Comparison of ENCODE assay signal across 11 cellular contexts in genomic region chr4:153555730-153556440, GRCh38.
DNase-seq lines count a peak whose midpoint lies in the region; ATAC-seq and TF ChIP-seq lines count a peak whose summit lies in the region.
"Had no signal": no experiment of that assay in that cellular context is flagged by ENCODE, and none has a peak within 500 bp of the region (broad histone marks: within the 10 kb centered on the region; RNA-seq: fewer than 3 reads in every experiment).

No MANE protein-coding gene starts in this region.

- no peak overlapping the region for H3K4me3 ChIP-seq in fibroblast of the aortic adventitia (ENCODE audit: low read depth, low read length)
- H3K4me3 ChIP-seq: dorsolateral prefrontal cortex had no signal

- peaks cover under 1% of the 10 kb centered on the region for H3K9me3 Mint-ChIP-seq in nephron

- peak overlapping the region in 2 of 3 experiments; percentile 13 to 61 for H3K4me3 Mint-ChIP-seq in nephron
- H3K4me3 Mint-ChIP-seq: activated CD4-positive, alpha-beta T cell treated with anti-CD3 and anti-CD28 coated beads, Interleukin-2, amount 10 ng/mL, durations not matched to agents 7 days and 5 days had no signal

- peak overlapping the region; percentile 89 to 95 (median 93) for H3K27ac Mint-ChIP-seq in nephron
- H3K27ac Mint-ChIP-seq: activated CD4-positive, alpha-beta T cell treated with anti-CD3 and anti-CD28 coated beads, Interleukin-2, amount 10 ng/mL, durations not matched to agents 7 days and 5 days had no signal

- peak; percentile 46 for DNase-seq in AG08395 (ENCODE audit: low spot score)
- DNase-seq in fibroblast of the aortic adventitia (ENCODE audit: low read depth) = peak; percentile 91
- no peak for DNase-seq in GM03348 (ENCODE audit: low spot score)
- no peak for DNase-seq in NK-92 treated with Interleukin-12 subunit alpha and Interleukin-12 subunit beta, amount 100 ng/mL, for 24 hours (lab: John Stamatoyannopoulos, UW)
- DNase-seq in COLO829 (ENCODE audit: low spot score) = no peak
- DNase-seq: activated CD4-positive, alpha-beta T cell treated with anti-CD3 and anti-CD28 coated beads, Interleukin-2, amount 10 ng/mL, durations not matched to agents 7 days and 5 days; dorsolateral prefrontal cortex had no signal

- TF ChIP-seq CTCF in fibroblast of the aortic adventitia (IDR thresholded peaks at IDR 0.05; ENCODE audit: insufficient read depth, low read length) = no peak
- TF ChIP-seq CTCF in nephron (IDR thresholded peaks at IDR 0.05; ENCODE audit: unreplicated experiment in 3 of 3) = no peak

- H3K27me3 Mint-ChIP-seq in nephron (ENCODE audit: low read depth) = no peaks in the 10 kb centered on the region
- H3K27me3 Mint-ChIP-seq: activated CD4-positive, alpha-beta T cell treated with anti-CD3 and anti-CD28 coated beads, Interleukin-2, amount 10 ng/mL, durations not matched to agents 7 days and 5 days had no signal

- peaks cover 37% of the 10 kb centered on the region for H3K36me3 Mint-ChIP-seq in nephron (ENCODE audit: low read depth)

- ATAC-seq in GM21737 (IDR thresholded peaks at IDR 0.05; ENCODE audit: unreplicated experiment) = no peak
- ATAC-seq: Panc1 had no signal

- H3K4me1 Mint-ChIP-seq in nephron = peaks cover 51% of the 10 kb centered on the region

TF ChIP-seq in PFSK-1, 5 proteins besides CTCF, POLR2A, EP300 and RAD21:
- TF ChIP-seq POLR2AphosphoS5 (IDR thresholded peaks at IDR 0.05; ENCODE audit: low read depth, low read length) = no peak
- 0 out of 4 replicates have a peak, but pooled peaks of 1 of the 2 experiments have one; percentile 31 for TF ChIP-seq REST (IDR thresholded peaks at IDR 0.05; ENCODE audit: insufficient read depth in 1 of 2, low read depth in 2 of 2, low read length in 2 of 2)
- no peak for TF ChIP-seq TAF1 (IDR thresholded peaks at IDR 0.05; ENCODE audit: borderline replicate concordance, insufficient read depth, low read length)
- TF ChIP-seq FOXP2 (optimal IDR thresholded peaks at IDR 0.05; ENCODE audit: borderline replicate concordance, extremely low read depth, extremely low read length, insufficient read depth) = peak; percentile 21
TF ChIP-seq in PFSK-1: peak in this region for 2.

Comparison
In these comparisons a context has a peak if more than half of its experiments do, and no peak if none do; other contexts are left out.
1. DNase-seq: peak in AG08395 (single experiment) and fibroblast of the aortic adventitia (single experiment); none in GM03348 (single experiment), NK-92 treated with Interleukin-12 subunit alpha and Interleukin-12 subunit beta, amount 100 ng/mL, for 24 hours (single experiment) and COLO829 (single experiment).